Comparison of ENCODE assay signal across 8 cellular contexts in genomic region chr14:22848391-22849164, GRCh38. TPM values are rescaled to one million over a fixed set of nuclear protein-coding genes. Genes with fewer than 3 reads are reported as not detected.
DNase-seq lines count a peak whose midpoint lies in the region; ATAC-seq, FAIRE-seq and TF ChIP-seq lines count a peak whose summit lies in the region.

No MANE protein-coding gene starts in this region.

- no peak for ATAC-seq in HepG2
- ATAC-seq in GM21825 (IDR thresholded peaks at IDR 0.05; ENCODE audit: unreplicated experiment): no peak

- intact Hi-C loops in HepG2 (cut with micrococcal nuclease; ENCODE audit: unreplicated experiment) (no loop called here), thyroid gland (cut with DNase I) (loop anchor here (10.0 kb wide), 1 partner anchor 194 kb away; no protein-coding TSS in a partner anchor)

- no peaks in the 10 kb centered on the region for H3K9me3 ChIP-seq in HepG2 (ENCODE audit: low read length)
- H3K9me3 ChIP-seq in thyroid gland: no peaks in the 10 kb centered on the region

- 65% methylated on average over 12 of the region's 12 CpGs for WGBS in HepG2 (ENCODE audit: low lambda C conversion rate)
- WGBS in thyroid gland, 2 donors: 44 to 57% methylated on average over 11 to 12 of the region's 12 CpGs

- no TSS peak for BruUV-seq in HepG2 (replicated peaks; lab: Mats Ljungman, UMichigan)

- peaks cover 23% of the 10 kb centered on the region for H3K36me3 Mint-ChIP-seq in chondrocyte (ENCODE audit: low read depth)

- no peak for TF ChIP-seq EP300 in HepG2 (IDR thresholded peaks at IDR 0.05; ENCODE audit: low read depth in 2 of 2, low read length in 2 of 2)
- no peak for TF ChIP-seq EP300 in HepG2 (CRISPR knock-in tag; IDR thresholded peaks at IDR 0.05; ENCODE audit: borderline replicate concordance)

- no peaks in the 10 kb centered on the region for H3K9me3 Mint-ChIP-seq in chondrocyte (ENCODE audit: low read depth)

- no peak for FAIRE-seq in HepG2 (lab: Jason Lieb, UNC)

- H3K27ac ChIP-seq in HepG2 (ENCODE audit: extremely low read length, insufficient read depth, low read length): no peak overlapping the region
- peak overlapping the region; percentile 41 to 79 (median 73) for H3K27ac ChIP-seq in thyroid gland

- peak overlapping the region; percentile 41 for H3K4me3 Mint-ChIP-seq in chondrocyte (ENCODE audit: unreplicated experiment)

- H4K20me1 ChIP-seq in HepG2 (ENCODE audit: insufficient read depth, low read length): no peaks in the 10 kb centered on the region

- TF ChIP-seq RAD21 in HepG2 (CRISPR knock-in tag; IDR thresholded peaks at IDR 0.05): no peak

- peaks cover 88% of the 10 kb centered on the region for H3K4me1 Mint-ChIP-seq in chondrocyte (ENCODE audit: low read depth)

- TF ChIP-seq CTCF in chondrocyte (IDR thresholded peaks at IDR 0.05): no peak
- TF ChIP-seq CTCF in HepG2 (CRISPR knock-in tag; IDR thresholded peaks at IDR 0.05): no peak; the same call in 1 of the 2 replicates
- TF ChIP-seq CTCF in thyroid gland (IDR thresholded peaks at IDR 0.05): no peak

- in situ Hi-C loops in KBM-7 (cut with MboI; ENCODE audit: low pct_unique_long_range_greater_than_20kb, low sequenced_read_pairs) (no loop called here), HepG2 (cut with HindIII; ENCODE audit: extremely low pct_ligation_motif_present, low pct_unique_long_range_greater_than_20kb) (loop anchor here (5.0 kb wide), 1 partner anchor 291 kb away; no protein-coding TSS in a partner anchor)

- H3K36me3 ChIP-seq in HepG2 (replicated peaks in 1 of 2; ENCODE audit: control insufficient read depth in 1 of 2, insufficient read depth in 2 of 2, low read length in 2 of 2) (no peaks in the 10 kb centered on the region), thyroid gland (peaks cover 25 to 32% of the 10 kb centered on the region in 2 donors)

- H2AFZ ChIP-seq in HepG2 (ENCODE audit: low read length): no peak overlapping the region

- H3K4me1 ChIP-seq in HepG2 (ENCODE audit: insufficient read depth, low read length) (peaks cover 31% of the 10 kb centered on the region), thyroid gland (peaks cover 0 to 49% of the 10 kb centered on the region in 2 donors)

- no peaks in the 10 kb centered on the region for H3K79me2 ChIP-seq in HepG2 (ENCODE audit: insufficient read depth, low read length)

- H3K9ac ChIP-seq in HepG2 (ENCODE audit: insufficient read depth, low read depth, low read length): no peak overlapping the region

- peak; percentile 27 for DNase-seq in KBM-7
- no peak for DNase-seq in chondrocyte (ENCODE audit: low spot score)
- DNase-seq in HepG2 (ENCODE audit: low spot score): no peak
- DNase-seq in thyroid gland: peak in 1 of 2 donors; percentile 35
- DNase-seq in DMS53 (lab: John Stamatoyannopoulos, UW): no peak
- DNase-seq in HUDEP-2 (lab: John Stamatoyannopoulos, UW; ENCODE audit: unreplicated experiment in 76 of 76): no peak
- no peak for DNase-seq in effector CD8-positive, alpha-beta T cell (lab: John Stamatoyannopoulos, UW)

- H3K4me3 ChIP-seq in HepG2 (replicated peaks in 1 of 3; ENCODE audit: insufficient read depth in 1 of 3, low read depth in 2 of 3, low read length in 3 of 3) (no peak overlapping the region), thyroid gland (replicated peaks in 1 of 3) (no peak overlapping the region)

- no peaks in the 10 kb centered on the region for H3K27me3 Mint-ChIP-seq in chondrocyte (ENCODE audit: low read depth)

- H3K27ac Mint-ChIP-seq in chondrocyte (ENCODE audit: unreplicated experiment): peak overlapping the region; percentile 96

- CTCF ChIA-PET in HepG2 (lab: Yijun Ruan, JAX; ENCODE audit: low intra/inter-chr PET ratio, low total read pairs): interaction anchor here (1.1 to 1.9 kb wide), 3 partner anchors 25 to 292 kb away, joined by 3 to 6 read pairs (median 3); no protein-coding TSS in a partner anchor

- no peak overlapping the region for H3K4me2 ChIP-seq in HepG2 (ENCODE audit: low read depth, low read length)

- TF ChIP-seq POLR2A in HepG2 (IDR thresholded peaks at IDR 0.05; ENCODE audit: insufficient read depth in 1 of 2, low read depth in 2 of 2, low read length in 2 of 2) (no peak), thyroid gland (IDR thresholded peaks at IDR 0.05) (no peak)

- POLR2A ChIA-PET in HepG2 (lab: Yijun Ruan, JAX): interaction anchor here (0.8 to 1.9 kb wide), 7 partner anchors 12 to 246 kb away, joined by 3 to 7 read pairs (median 3); partner anchors contain the start of genes ACIN1, C14orf119, LRP10 and MRPL52

- H3K27me3 ChIP-seq in HepG2 (ENCODE audit: control insufficient read depth in 1 of 2, insufficient read depth in 2 of 2, low read length in 2 of 2): peaks cover 7 to 45% of the 10 kb centered on the region in 2 experiments; a peak in 4 of 5 replicates
- no peaks in the 10 kb centered on the region for H3K27me3 ChIP-seq in thyroid gland

RNA-seq across cellular contexts. Expression of gene MMP14, which starts 12.2 kb away (rescaled TPM):
- total RNA-seq in chondrocyte (486 to 1,030 TPM (median 987 TPM) in 3 replicates), HepG2 (2016; rRNA removed; fragmentation: Illumina TruSeq; extraction: Trizol) (1.6 and 5.2 TPM in 2 replicates), thyroid gland (100 to 1,000 TPM in 1 of 4 donors, 10 to 100 TPM in 3; 59.7 to 119 (median 88.5) TPM)
- 0.20 and 0.44 TPM in 2 replicates for total RNA-seq in HepG2 (2016; cell fraction: cytosol; rRNA removed; fragmentation: Illumina TruSeq; extraction: Trizol; ENCODE audit: low read depth)
- 2.1 and 5.2 TPM in 2 replicates for total RNA-seq in HepG2 (2016; cell fraction: insoluble cytoplasmic fraction; rRNA removed; fragmentation: Illumina TruSeq; extraction: Trizol)
- total RNA-seq in HepG2 (2016; cell fraction: membrane; rRNA removed; fragmentation: Illumina TruSeq; extraction: Trizol): 0.71 and 0.79 TPM in 2 replicates
- 4.6 and 5.5 TPM in 2 replicates for total RNA-seq in HepG2 (2016; cell fraction: nucleus; rRNA removed; fragmentation: Illumina TruSeq; extraction: Trizol)
- polyA plus RNA-seq in HepG2 (2011; rRNA removed): 9.8 and 11.3 TPM in 2 replicates
- polyA plus RNA-seq in HepG2 (2011; cell fraction: cytosol; rRNA removed): 5.8 and 6.5 TPM in 2 replicates
- 25.6 and 29.7 TPM in 2 replicates for polyA plus RNA-seq in HepG2 (2011; cell fraction: nucleus; rRNA removed)
- polyA plus RNA-seq in HepG2 (2012): 4.8 and 11.1 TPM in 2 replicates
- 0.14 and 0.26 TPM in 2 replicates for polyA plus RNA-seq in HepG2 (2016; cell fraction: cytosol; fragmentation: Illumina TruSeq; extraction: Trizol; ENCODE audit: low read depth)
- 1.7 and 2.1 TPM in 2 replicates for polyA plus RNA-seq in HepG2 (2016; cell fraction: insoluble cytoplasmic fraction; fragmentation: Illumina TruSeq; extraction: Trizol; ENCODE audit: low read depth)
- polyA plus RNA-seq in HepG2 (2016; cell fraction: membrane; fragmentation: Illumina TruSeq; extraction: Trizol; ENCODE audit: low read depth): 0.27 and 0.44 TPM in 2 replicates
- polyA plus RNA-seq in HepG2 (2016; cell fraction: nucleus; fragmentation: Illumina TruSeq; extraction: Trizol; ENCODE audit: insufficient read depth, low read depth): 9.4 and 10.2 TPM in 2 replicates
- 1.4 and 12.3 TPM in 2 replicates for polyA minus RNA-seq in HepG2 (2011; rRNA and poly(A)+ RNA removed; ENCODE audit: low replicate concordance)
- 2.5 and 3.8 TPM in 2 replicates for polyA minus RNA-seq in HepG2 (2011; cell fraction: cytosol; rRNA and poly(A)+ RNA removed)
- 4.5 and 4.8 TPM in 2 replicates for polyA minus RNA-seq in HepG2 (2011; cell fraction: nucleus; rRNA and poly(A)+ RNA removed)

RNA-seq across cellular contexts. Expression of gene MRPL52, which starts 18.9 kb away (rescaled TPM):
- total RNA-seq in chondrocyte: 71.5 to 93.2 TPM (median 74.7 TPM) in 3 replicates
- 329 and 420 TPM in 2 replicates for total RNA-seq in HepG2 (2016; rRNA removed; fragmentation: Illumina TruSeq; extraction: Trizol)
- total RNA-seq in HepG2 (2016; cell fraction: cytosol; rRNA removed; fragmentation: Illumina TruSeq; extraction: Trizol; ENCODE audit: low read depth): 142 and 155 TPM in 2 replicates
- total RNA-seq in HepG2 (2016; cell fraction: insoluble cytoplasmic fraction; rRNA removed; fragmentation: Illumina TruSeq; extraction: Trizol): 341 and 464 TPM in 2 replicates
- 156 and 160 TPM in 2 replicates for total RNA-seq in HepG2 (2016; cell fraction: membrane; rRNA removed; fragmentation: Illumina TruSeq; extraction: Trizol)
- total RNA-seq in HepG2 (2016; cell fraction: nucleus; rRNA removed; fragmentation: Illumina TruSeq; extraction: Trizol): 109 and 136 TPM in 2 replicates
- 118 and 123 TPM in 2 replicates for polyA plus RNA-seq in HepG2 (2011; rRNA removed)
- polyA plus RNA-seq in HepG2 (2011; cell fraction: cytosol; rRNA removed): 96.8 and 121 TPM in 2 replicates
- polyA plus RNA-seq in HepG2 (2011; cell fraction: nucleus; rRNA removed): 57.8 and 65.3 TPM in 2 replicates
- 191 and 236 TPM in 2 replicates for polyA plus RNA-seq in HepG2 (2012)
- polyA plus RNA-seq in HepG2 (2016; cell fraction: cytosol; fragmentation: Illumina TruSeq; extraction: Trizol; ENCODE audit: low read depth): 177 and 226 TPM in 2 replicates
- 443 and 518 TPM in 2 replicates for polyA plus RNA-seq in HepG2 (2016; cell fraction: insoluble cytoplasmic fraction; fragmentation: Illumina TruSeq; extraction: Trizol; ENCODE audit: low read depth)
- polyA plus RNA-seq in HepG2 (2016; cell fraction: membrane; fragmentation: Illumina TruSeq; extraction: Trizol; ENCODE audit: low read depth): 154 and 175 TPM in 2 replicates
- 256 and 271 TPM in 2 replicates for polyA plus RNA-seq in HepG2 (2016; cell fraction: nucleus; fragmentation: Illumina TruSeq; extraction: Trizol; ENCODE audit: insufficient read depth, low read depth)
- polyA minus RNA-seq in HepG2 (2011; rRNA and poly(A)+ RNA removed; ENCODE audit: low replicate concordance): 17.7 and 30.4 TPM in 2 replicates
- 72.9 and 76.8 TPM in 2 replicates for polyA minus RNA-seq in HepG2 (2011; cell fraction: cytosol; rRNA and poly(A)+ RNA removed)
- 33.7 and 36.6 TPM in 2 replicates for polyA minus RNA-seq in HepG2 (2011; cell fraction: nucleus; rRNA and poly(A)+ RNA removed)
- 100 to 1,000 TPM in 2 of 4 donors, 10 to 100 TPM in 2; 43.7 to 166 (median 76.3) TPM for total RNA-seq in thyroid gland

RNA-seq across cellular contexts. Expression of gene LRP10, which starts 23.0 kb away (rescaled TPM):
- total RNA-seq in chondrocyte (124 to 168 TPM (median 167 TPM) in 3 replicates), HepG2 (2016; rRNA removed; fragmentation: Illumina TruSeq; extraction: Trizol) (8.6 and 16.9 TPM in 2 replicates), thyroid gland (100 to 1,000 TPM; 107 to 143 (median 121) TPM)
- total RNA-seq in HepG2 (2016; cell fraction: cytosol; rRNA removed; fragmentation: Illumina TruSeq; extraction: Trizol; ENCODE audit: low read depth): 4.6 and 5.4 TPM in 2 replicates
- 8.2 and 17.2 TPM in 2 replicates for total RNA-seq in HepG2 (2016; cell fraction: insoluble cytoplasmic fraction; rRNA removed; fragmentation: Illumina TruSeq; extraction: Trizol)
- total RNA-seq in HepG2 (2016; cell fraction: membrane; rRNA removed; fragmentation: Illumina TruSeq; extraction: Trizol): 13.8 and 15.6 TPM in 2 replicates
- 15.9 and 21.6 TPM in 2 replicates for total RNA-seq in HepG2 (2016; cell fraction: nucleus; rRNA removed; fragmentation: Illumina TruSeq; extraction: Trizol)
- 45.2 and 80.6 TPM in 2 replicates for polyA plus RNA-seq in HepG2 (2011; rRNA removed)
- 49.4 and 54.8 TPM in 2 replicates for polyA plus RNA-seq in HepG2 (2011; cell fraction: cytosol; rRNA removed)
- 70.7 and 85.9 TPM in 2 replicates for polyA plus RNA-seq in HepG2 (2011; cell fraction: nucleus; rRNA removed)
- polyA plus RNA-seq in HepG2 (2012): 45.8 and 84.6 TPM in 2 replicates
- polyA plus RNA-seq in HepG2 (2016; cell fraction: cytosol; fragmentation: Illumina TruSeq; extraction: Trizol; ENCODE audit: low read depth): 6.5 and 7.4 TPM in 2 replicates
- 8.2 and 10.9 TPM in 2 replicates for polyA plus RNA-seq in HepG2 (2016; cell fraction: insoluble cytoplasmic fraction; fragmentation: Illumina TruSeq; extraction: Trizol; ENCODE audit: low read depth)
- 11.6 and 13.0 TPM in 2 replicates for polyA plus RNA-seq in HepG2 (2016; cell fraction: membrane; fragmentation: Illumina TruSeq; extraction: Trizol; ENCODE audit: low read depth)
- polyA plus RNA-seq in HepG2 (2016; cell fraction: nucleus; fragmentation: Illumina TruSeq; extraction: Trizol; ENCODE audit: insufficient read depth, low read depth): 22.9 and 23.5 TPM in 2 replicates
- polyA minus RNA-seq in HepG2 (2011; rRNA and poly(A)+ RNA removed; ENCODE audit: low replicate concordance): 73.0 and 241 TPM in 2 replicates
- polyA minus RNA-seq in HepG2 (2011; cell fraction: cytosol; rRNA and poly(A)+ RNA removed): 55.0 and 77.3 TPM in 2 replicates
- 23.4 and 37.7 TPM in 2 replicates for polyA minus RNA-seq in HepG2 (2011; cell fraction: nucleus; rRNA and poly(A)+ RNA removed)

RNA-seq across cellular contexts. Expression of gene SLC7A7, which starts 33.3 kb away (rescaled TPM):
- total RNA-seq in chondrocyte (0.46 to 1.5 TPM (median 1.5 TPM) in 3 replicates), HepG2 (2016; rRNA removed; fragmentation: Illumina TruSeq; extraction: Trizol) (0.07 and 0.13 TPM in 2 replicates), thyroid gland (10 to 100 TPM in 3 of 4 donors, 1 to 10 TPM in 1; 8.4 to 15.1 (median 13.7) TPM)
- total RNA-seq in HepG2 (2016; cell fraction: cytosol; rRNA removed; fragmentation: Illumina TruSeq; extraction: Trizol; ENCODE audit: low read depth): not detected in 2 replicates
- total RNA-seq in HepG2 (2016; cell fraction: insoluble cytoplasmic fraction; rRNA removed; fragmentation: Illumina TruSeq; extraction: Trizol): 0.17 TPM in 1 of 2 replicates, not detected in the other
- 0.10 and 0.15 TPM in 2 replicates for total RNA-seq in HepG2 (2016; cell fraction: membrane; rRNA removed; fragmentation: Illumina TruSeq; extraction: Trizol)
- total RNA-seq in HepG2 (2016; cell fraction: nucleus; rRNA removed; fragmentation: Illumina TruSeq; extraction: Trizol): 0.38 TPM in 1 of 2 replicates, not detected in the other
- polyA plus RNA-seq in HepG2 (2011; rRNA removed): 0.63 and 1.1 TPM in 2 replicates
- 0.94 and 1.3 TPM in 2 replicates for polyA plus RNA-seq in HepG2 (2011; cell fraction: cytosol; rRNA removed)
- polyA plus RNA-seq in HepG2 (2011; cell fraction: nucleus; rRNA removed): 2.3 and 2.5 TPM in 2 replicates
- 1.3 and 1.7 TPM in 2 replicates for polyA plus RNA-seq in HepG2 (2012)
- polyA plus RNA-seq in HepG2 (2016; cell fraction: cytosol; fragmentation: Illumina TruSeq; extraction: Trizol; ENCODE audit: low read depth): not detected in 2 replicates
- 0.19 and 0.40 TPM in 2 replicates for polyA plus RNA-seq in HepG2 (2016; cell fraction: insoluble cytoplasmic fraction; fragmentation: Illumina TruSeq; extraction: Trizol; ENCODE audit: low read depth)
- polyA plus RNA-seq in HepG2 (2016; cell fraction: membrane; fragmentation: Illumina TruSeq; extraction: Trizol; ENCODE audit: low read depth): 0.23 and 0.27 TPM in 2 replicates
- polyA plus RNA-seq in HepG2 (2016; cell fraction: nucleus; fragmentation: Illumina TruSeq; extraction: Trizol; ENCODE audit: insufficient read depth, low read depth): not detected in 2 replicates
- polyA minus RNA-seq in HepG2 (2011; rRNA and poly(A)+ RNA removed; ENCODE audit: low replicate concordance): 1.2 and 3.2 TPM in 2 replicates
- polyA minus RNA-seq in HepG2 (2011; cell fraction: cytosol; rRNA and poly(A)+ RNA removed): 0.44 TPM in 1 of 2 replicates, not detected in the other
- polyA minus RNA-seq in HepG2 (2011; cell fraction: nucleus; rRNA and poly(A)+ RNA removed): 0.50 and 0.90 TPM in 2 replicates

RNA-seq across cellular contexts. Expression of gene REM2, which starts 34.4 kb away (rescaled TPM):
- total RNA-seq in chondrocyte: 0.10 TPM in 1 of 3 replicates, not detected in the others
- not detected in 2 replicates for total RNA-seq in HepG2 (2016; rRNA removed; fragmentation: Illumina TruSeq; extraction: Trizol)
- total RNA-seq in HepG2 (2016; cell fraction: cytosol; rRNA removed; fragmentation: Illumina TruSeq; extraction: Trizol; ENCODE audit: low read depth): not detected in 2 replicates
- total RNA-seq in HepG2 (2016; cell fraction: insoluble cytoplasmic fraction; rRNA removed; fragmentation: Illumina TruSeq; extraction: Trizol): not detected in 2 replicates
- not detected in 2 replicates for total RNA-seq in HepG2 (2016; cell fraction: membrane; rRNA removed; fragmentation: Illumina TruSeq; extraction: Trizol)
- not detected in 2 replicates for total RNA-seq in HepG2 (2016; cell fraction: nucleus; rRNA removed; fragmentation: Illumina TruSeq; extraction: Trizol)
- 0.20 and 0.31 TPM in 2 replicates for polyA plus RNA-seq in HepG2 (2011; rRNA removed)
- 0.04 and 0.05 TPM in 2 replicates for polyA plus RNA-seq in HepG2 (2011; cell fraction: cytosol; rRNA removed)
- polyA plus RNA-seq in HepG2 (2011; cell fraction: nucleus; rRNA removed): 1.1 and 1.9 TPM in 2 replicates
- polyA plus RNA-seq in HepG2 (2012): 0.21 and 0.67 TPM in 2 replicates
- not detected in 2 replicates for polyA plus RNA-seq in HepG2 (2016; cell fraction: cytosol; fragmentation: Illumina TruSeq; extraction: Trizol; ENCODE audit: low read depth)
- not detected in 2 replicates for polyA plus RNA-seq in HepG2 (2016; cell fraction: insoluble cytoplasmic fraction; fragmentation: Illumina TruSeq; extraction: Trizol; ENCODE audit: low read depth)
- polyA plus RNA-seq in HepG2 (2016; cell fraction: membrane; fragmentation: Illumina TruSeq; extraction: Trizol; ENCODE audit: low read depth): not detected in 2 replicates
- polyA plus RNA-seq in HepG2 (2016; cell fraction: nucleus; fragmentation: Illumina TruSeq; extraction: Trizol; ENCODE audit: insufficient read depth, low read depth): not detected in 2 replicates
- polyA minus RNA-seq in HepG2 (2011; rRNA and poly(A)+ RNA removed; ENCODE audit: low replicate concordance): 0.26 and 0.30 TPM in 2 replicates
- not detected in 2 replicates for polyA minus RNA-seq in HepG2 (2011; cell fraction: cytosol; rRNA and poly(A)+ RNA removed)
- 0.25 and 0.90 TPM in 2 replicates for polyA minus RNA-seq in HepG2 (2011; cell fraction: nucleus; rRNA and poly(A)+ RNA removed)
- 1 to 10 TPM in 1 of 4 donors, under 1 TPM in 2, not detected in 1; 0.54 to 1.2 (median 0.89) TPM for total RNA-seq in thyroid gland

Comparison
In these comparisons a context has a peak if more than half of its experiments do, and no peak if none do; other contexts are left out.
1. RNA of gene MMP14, which starts 12.2 kb away (total RNA-seq): 486 to 1,030 TPM in chondrocyte and 59.7 to 119 TPM in thyroid gland; 0.20 to 5.5 TPM in HepG2; every median in the first group is over 4 times any median in the second.